24 cellular contexts compared by ENCODE assay signal in genomic region chr10:13520194-13520593, GRCh38. TPM values are rescaled to one million over a fixed set of nuclear protein-coding genes. Genes with fewer than 3 reads are reported as not detected.
"Had no signal": no experiment of that assay in that cellular context is flagged by ENCODE, and none has a peak within 500 bp of the region (broad histone marks: within the 10 kb centered on the region; RNA-seq: fewer than 3 reads in every experiment).

No MANE protein-coding gene starts in this region.

- H3K9me3 ChIP-seq: SK-N-SH had no signal

- H3K4me3 Mint-ChIP-seq: IgD-negative memory B cell had no signal

- H3K27ac ChIP-seq: KMS-11, RWPE1 had no signal

- H3K4me3 ChIP-seq: K562 had no signal

- H3K27ac Mint-ChIP-seq: IgD-negative memory B cell had no signal

- DNase-seq: Kasumi-1, MM.1S, NCI-H1092 treated with DMSO at 0.1 percent for 48 hours, NCI-H1436, NCI-H187, NCI-H2029, NCI-H2081 treated with DMSO at 0.1 percent for 48 hours, NCI-H2171, NCI-H226, NCI-H446, NCI-H510A, NCI-H524 treated with DMSO at 0.1 percent for 48 hours, NCI-H69, NCI-H774, PC-3, SHP77, SK-N-SH, SW 1271 had no signal

- H3K36me3 Mint-ChIP-seq: IgD-negative memory B cell had no signal

- ATAC-seq: K562, Panc1, PC-3 had no signal

- H3K4me1 Mint-ChIP-seq: IgD-negative memory B cell had no signal

RNA-seq across cellular contexts. Expression of gene BEND7, which starts 8.6 kb away (rescaled TPM):
- total RNA-seq: OCI-LY7 had no signal
